ENCODE assay signal across 9 cellular contexts in the genomic region with DNA sequence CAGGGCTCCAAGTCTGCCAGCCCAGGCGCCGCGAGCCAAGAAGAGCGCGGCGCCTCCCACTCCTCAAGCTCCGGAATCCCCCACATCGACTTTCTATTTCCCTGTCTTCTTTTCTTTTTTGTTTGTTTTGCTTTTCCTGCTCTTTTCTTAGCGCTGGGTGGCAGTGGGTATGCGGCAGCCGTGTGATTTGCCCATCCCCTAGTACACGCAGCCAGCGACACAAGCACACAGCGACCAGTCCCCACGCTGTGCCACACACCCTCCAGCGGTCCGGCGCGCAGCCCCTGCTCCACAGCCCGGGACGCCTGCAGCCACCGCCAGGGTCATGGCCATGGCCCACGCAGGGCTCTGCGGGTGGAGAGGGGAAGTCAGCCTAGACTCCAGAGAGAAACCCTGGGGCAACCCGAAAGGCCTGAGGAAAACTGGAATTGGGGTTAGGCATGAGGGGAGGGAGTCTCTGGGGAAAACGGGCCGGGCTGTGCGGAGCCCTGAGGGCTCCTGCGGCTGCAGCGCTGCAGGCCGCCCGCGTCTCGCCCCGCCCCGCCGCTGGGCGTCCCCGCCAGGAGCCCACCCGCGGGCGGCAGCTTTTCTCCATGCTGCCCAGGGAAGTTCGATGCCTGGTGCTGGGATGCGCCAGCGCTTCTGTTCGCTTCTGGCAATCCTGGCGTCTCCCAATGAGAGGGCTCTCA. TPM values are rescaled to one million over a fixed set of nuclear protein-coding genes. Genes with fewer than 3 reads are reported as not detected.
DNase-seq lines count a peak whose midpoint lies in the region; ATAC-seq, FAIRE-seq and TF ChIP-seq lines count a peak whose summit lies in the region.
"Had no signal": no experiment of that assay in that cellular context is flagged by ENCODE, and none has a peak within 500 bp of the region (broad histone marks: within the 10 kb centered on the region; RNA-seq: fewer than 3 reads in every experiment).

No MANE protein-coding gene starts in this region.

- no peak for TF ChIP-seq POLR2A in ovary (IDR thresholded peaks at IDR 0.05)
- TF ChIP-seq POLR2A in GM12892 (IDR thresholded peaks at IDR 0.05; ENCODE audit: low read depth, low read length) = no peak

- H3K27ac ChIP-seq in WERI-Rb-1 (no peak overlapping the region), ovary (no peak overlapping the region)

- peak; percentile 45 to 46 for ATAC-seq in left cardiac atrium
- no peak for ATAC-seq in activated CD8-positive, alpha-beta T cell treated with anti-CD3 and anti-CD28 coated beads for 36 hours
- no peak for ATAC-seq in activated T-helper 17 cell treated with anti-CD3 and anti-CD28 coated beads, Interleukin-2, amount 50 U/mL, for 72 hours (replicated peaks)

- 1% methylated on average over 47 of the region's 47 CpGs for WGBS in ovary, 3 donors

- POLR2A ChIA-PET in activated CD8-positive, alpha-beta T cell treated with anti-CD3 and anti-CD28 coated beads for 36 hours (lab: Charles Lee) = no interaction called here

- peaks cover 10% of the 10 kb centered on the region for H3K4me1 ChIP-seq in ovary (ENCODE audit: insufficient read depth)

- H3K9me3 ChIP-seq in WERI-Rb-1 (ENCODE audit: severe bottlenecking) (no peaks in the 10 kb centered on the region), ovary (no peaks in the 10 kb centered on the region)

- DNase-seq in AG20443 (ENCODE audit: low spot score) (peak; percentile 23), WERI-Rb-1 (peak; percentile 11), left cardiac atrium (peak; percentile 21), ovary (peak in 1 of 5 donors; percentile 7), GM12892 (ENCODE audit: insufficient read length) (no peak)
- no peak for DNase-seq in activated CD8-positive, alpha-beta T cell treated with anti-CD3 and anti-CD28 coated beads for 36 hours
- DNase-seq in activated CD4-positive, alpha-beta T cell treated with anti-CD3 and anti-CD28 coated beads for 4 hours = no peak

- H3K4me1 Mint-ChIP-seq in activated CD8-positive, alpha-beta T cell treated with anti-CD3 and anti-CD28 coated beads for 36 hours (ENCODE audit: low read depth) = no peaks in the 10 kb centered on the region
- no peaks in the 10 kb centered on the region for H3K4me1 Mint-ChIP-seq in activated T-helper 17 cell treated with anti-CD3 and anti-CD28 coated beads, Interleukin-2, amount 50 U/mL, for 72 hours

- H3K9me3 Mint-ChIP-seq in activated CD8-positive, alpha-beta T cell treated with anti-CD3 and anti-CD28 coated beads for 36 hours = no peaks in the 10 kb centered on the region
- H3K9me3 Mint-ChIP-seq in activated T-helper 17 cell treated with anti-CD3 and anti-CD28 coated beads, Interleukin-2, amount 50 U/mL, for 72 hours = peaks cover 3% of the 10 kb centered on the region

- intact Hi-C loops in left cardiac atrium (cut with DNase I) = loop anchor here in 1 of 2 donors (5.0 to 10.0 kb wide), 2 partner anchors 64 to 216 kb away; no protein-coding TSS in a partner anchor
- intact Hi-C loops in ovary (cut with DNase I) = no loop called here
- intact Hi-C loops in activated CD8-positive, alpha-beta T cell treated with anti-CD3 and anti-CD28 coated beads for 36 hours (cut with micrococcal nuclease) = no loop called here

- H3K36me3 Mint-ChIP-seq in activated CD8-positive, alpha-beta T cell treated with anti-CD3 and anti-CD28 coated beads for 36 hours (ENCODE audit: low read depth) = no peaks in the 10 kb centered on the region
- no peaks in the 10 kb centered on the region for H3K36me3 Mint-ChIP-seq in activated T-helper 17 cell treated with anti-CD3 and anti-CD28 coated beads, Interleukin-2, amount 50 U/mL, for 72 hours (ENCODE audit: low read depth)

- no peaks in the 10 kb centered on the region for H3K36me3 ChIP-seq in WERI-Rb-1
- no peaks in the 10 kb centered on the region for H3K36me3 ChIP-seq in ovary

- no peak for FAIRE-seq in GM12892 (lab: Jason Lieb, UNC)
- FAIRE-seq: kidney had no signal

- peak overlapping the region; percentile 69 for H3K4me3 ChIP-seq in WERI-Rb-1 (ENCODE audit: low read depth, low read length)
- H3K4me3 ChIP-seq in ovary = peak overlapping the region; percentile 24

- H3K27ac Mint-ChIP-seq in activated CD8-positive, alpha-beta T cell treated with anti-CD3 and anti-CD28 coated beads for 36 hours = no peak overlapping the region
- no peak overlapping the region for H3K27ac Mint-ChIP-seq in activated T-helper 17 cell treated with anti-CD3 and anti-CD28 coated beads, Interleukin-2, amount 50 U/mL, for 72 hours

- TF ChIP-seq CTCF in WERI-Rb-1 (IDR thresholded peaks at IDR 0.05; ENCODE audit: low read depth, low read length) = no peak
- TF ChIP-seq CTCF in ovary (IDR thresholded peaks at IDR 0.05) = no peak
- no peak for TF ChIP-seq CTCF in activated CD8-positive, alpha-beta T cell treated with anti-CD3 and anti-CD28 coated beads for 36 hours (IDR thresholded peaks at IDR 0.05)

- H3K27me3 Mint-ChIP-seq in activated CD8-positive, alpha-beta T cell treated with anti-CD3 and anti-CD28 coated beads for 36 hours = peaks cover 35% of the 10 kb centered on the region
- H3K27me3 Mint-ChIP-seq in activated T-helper 17 cell treated with anti-CD3 and anti-CD28 coated beads, Interleukin-2, amount 50 U/mL, for 72 hours = peaks cover 26% of the 10 kb centered on the region

- TF ChIP-seq EP300 in ovary (IDR thresholded peaks at IDR 0.05) = no peak

- H3K27me3 ChIP-seq in WERI-Rb-1 (ENCODE audit: insufficient read depth, low read depth, severe bottlenecking) (peaks cover 47% of the 10 kb centered on the region), ovary (no peaks in the 10 kb centered on the region)

- CTCF ChIA-PET in activated CD8-positive, alpha-beta T cell treated with anti-CD3 and anti-CD28 coated beads for 36 hours (lab: Charles Lee) = no interaction called here

- H3K4me3 Mint-ChIP-seq in activated CD8-positive, alpha-beta T cell treated with anti-CD3 and anti-CD28 coated beads for 36 hours = no peak overlapping the region
- no peak overlapping the region for H3K4me3 Mint-ChIP-seq in activated T-helper 17 cell treated with anti-CD3 and anti-CD28 coated beads, Interleukin-2, amount 50 U/mL, for 72 hours

RNA-seq across cellular contexts. Expression of a gene that starts 2.5 kb away (rescaled TPM):
- total RNA-seq in left cardiac atrium (10 to 100 TPM; 45.8 to 90.7 TPM), ovary (under 1 TPM in 5 of 7 donors, not detected in 2; 0.38 to 0.69 (median 0.55) TPM)
- under 1 TPM; 0.05 to 0.06 TPM for polyA plus RNA-seq in ovary
- polyA plus RNA-seq in GM12892 (2012; ENCODE audit: missing spikeins) = not detected
- not detected for total RNA-seq in activated CD8-positive, alpha-beta T cell treated with anti-CD3 and anti-CD28 coated beads for 36 hours
- not detected for total RNA-seq in activated T-helper 17 cell treated with anti-CD3 and anti-CD28 coated beads, Interleukin-2, amount 50 U/mL, for 72 hours
- total RNA-seq: kidney had no signal

Comparison
In these comparisons a context has a peak if more than half of its experiments do, and no peak if none do; other contexts are left out.
1. DNase-seq: peak in AG20443 (single experiment), WERI-Rb-1 (single experiment) and left cardiac atrium (single experiment); none in GM12892 (single experiment), activated CD8-positive, alpha-beta T cell treated with anti-CD3 and anti-CD28 coated beads for 36 hours (single experiment) and activated CD4-positive, alpha-beta T cell treated with anti-CD3 and anti-CD28 coated beads for 4 hours (0 of 2).
2. ATAC-seq: peak in left cardiac atrium (2 of 2); none in activated CD8-positive, alpha-beta T cell treated with anti-CD3 and anti-CD28 coated beads for 36 hours (single experiment) and activated T-helper 17 cell treated with anti-CD3 and anti-CD28 coated beads, Interleukin-2, amount 50 U/mL, for 72 hours (single experiment).
3. RNA of a gene that starts 2.5 kb away (total RNA-seq): 45.8 to 90.7 TPM in left cardiac atrium; 0.38 to 0.69 TPM in ovary, not detected in activated CD8-positive, alpha-beta T cell treated with anti-CD3 and anti-CD28 coated beads for 36 hours and not detected in activated T-helper 17 cell treated with anti-CD3 and anti-CD28 coated beads, Interleukin-2, amount 50 U/mL, for 72 hours; every median in the first group is over 10 times any median in the second.